ENCODE assay signal across 12 cellular contexts in genomic region chr3:191246628-191247027, GRCh38.
DNase-seq lines count a peak whose midpoint lies in the region; ATAC-seq and TF ChIP-seq lines count a peak whose summit lies in the region.
"Had no signal": no experiment of that assay in that cellular context is flagged by ENCODE, and none has a peak within 500 bp of the region (broad histone marks: within the 10 kb centered on the region; RNA-seq: fewer than 3 reads in every experiment).

No MANE protein-coding gene starts in this region.

- no peak overlapping the region for H3K4me3 ChIP-seq in AG10803 (ENCODE audit: low read length)
- H3K4me3 ChIP-seq: Peyer's patch had no signal

- no peak for TF ChIP-seq CTCF in AG10803 (conservative IDR thresholded peaks at IDR 0.05; ENCODE audit: low read length)

- ATAC-seq in GM21360 (IDR thresholded peaks at IDR 0.05; ENCODE audit: unreplicated experiment): no peak

- peak; percentile 61 for DNase-seq in AG10803 (ENCODE audit: low read depth)
- peak; percentile 84 for DNase-seq in HS-5 (ENCODE audit: low read depth)
- DNase-seq in amniotic epithelial cell (ENCODE audit: low read depth): peak; percentile 91
- peak; percentile 32 for DNase-seq in kidney glomerular epithelial cell (lab: John Stamatoyannopoulos, UW)
- no peak for DNase-seq in medulla oblongata (ENCODE audit: extremely low spot score)
- no peak for DNase-seq in activated CD4-positive, alpha-beta T cell treated with anti-CD3 and anti-CD28 coated beads for 4 hours
- DNase-seq in iPS-NIHi7 (ENCODE audit: extremely low spot score): no peak
- DNase-seq: activated naive CD4-positive, alpha-beta T cell; effector CD8-positive, alpha-beta T cell; NCI-H1694 had no signal

Comparison
In these comparisons a context has a peak if more than half of its experiments do, and no peak if none do; other contexts are left out.
1. DNase-seq: peak in AG10803 (single experiment), HS-5 (single experiment), amniotic epithelial cell (single experiment) and kidney glomerular epithelial cell (single experiment); none in medulla oblongata (single experiment), activated CD4-positive, alpha-beta T cell treated with anti-CD3 and anti-CD28 coated beads for 4 hours (0 of 2) and iPS-NIHi7 (single experiment).